Comparison of ENCODE assay signal across 8 cellular contexts in genomic region chr17:79392598-79392997, GRCh38.
"Had no signal": no experiment of that assay in that cellular context is flagged by ENCODE, and none has a peak within 500 bp of the region (broad histone marks: within the 10 kb centered on the region; RNA-seq: fewer than 3 reads in every experiment).

No MANE protein-coding gene starts in this region.

- H3K9me3 ChIP-seq: SJCRH30 had no signal

- DNase-seq: NCI-H1417 treated with DMSO at 0.1 percent for 48 hours, NCI-H1436 treated with DMSO at 0.1 percent for 48 hours, SIG-M5 had no signal

- H3K9ac ChIP-seq: KMS-11 had no signal

- H3K36me3 ChIP-seq: SJCRH30 had no signal

- H3K4me3 ChIP-seq: PC-9, SJCRH30, SK-N-MC had no signal

- H3K27ac ChIP-seq: KMS-11, PC-9, RWPE1, SJCRH30, SK-N-MC had no signal
